1 cellular context compared by ENCODE assay signal in the genomic region with DNA sequence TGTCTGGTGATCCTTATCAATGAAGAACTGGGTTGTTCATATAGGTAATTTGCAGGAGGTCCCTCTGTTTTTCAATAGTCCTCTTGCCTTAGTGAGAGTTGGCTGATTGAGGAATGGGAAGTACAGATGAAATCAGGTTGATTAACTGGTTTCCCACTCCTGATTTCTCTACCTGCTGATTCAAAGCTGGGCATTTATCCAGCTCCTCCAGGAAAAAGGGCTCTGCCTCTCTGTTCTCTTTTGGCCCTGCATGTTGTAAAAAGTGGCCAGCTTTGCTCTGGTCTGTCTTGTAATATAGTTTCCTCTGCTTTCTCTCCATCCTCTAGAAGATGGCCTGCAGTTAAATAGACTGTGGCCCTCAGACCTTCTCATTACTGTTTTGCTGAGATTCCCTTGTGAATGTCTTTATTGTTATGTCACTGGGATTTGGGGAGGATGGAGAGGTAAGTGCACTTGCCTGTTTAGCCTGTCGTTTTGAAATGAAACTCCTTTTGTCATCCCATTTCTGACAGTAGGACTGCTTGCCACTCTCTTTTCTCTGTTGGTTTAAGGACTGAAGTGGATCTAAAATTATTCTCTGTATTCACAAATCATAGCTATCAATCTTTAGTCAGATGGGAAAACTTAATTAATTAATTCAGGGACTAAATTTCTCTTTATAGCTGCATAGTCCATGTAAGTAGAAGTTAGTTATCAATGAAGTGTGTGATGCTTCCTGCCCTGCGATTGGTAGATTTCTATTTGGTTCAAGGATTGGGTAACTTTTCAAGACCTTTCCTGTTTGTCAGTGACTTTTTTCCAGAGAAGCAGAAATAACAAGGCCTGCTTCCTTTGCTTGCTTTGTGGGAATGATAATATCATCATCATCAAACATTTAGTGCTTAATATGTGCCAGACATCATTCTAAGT.
TF ChIP-seq lines count a peak whose summit lies in the region.

No MANE protein-coding gene starts in this region.

TF ChIP-seq in endothelial cell of umbilical vein, 7 proteins besides CTCF, POLR2A, EP300 and RAD21 (continued from another document):
- TF ChIP-seq POLR2AphosphoS5 (IDR thresholded peaks at IDR 0.05; ENCODE audit: insufficient read depth, low read depth, low read length) (no peak), JUN (IDR thresholded peaks at IDR 0.05; ENCODE audit: borderline replicate concordance, insufficient read depth, insufficient read length, low read depth) (no peak)
